In the genomic region with DNA sequence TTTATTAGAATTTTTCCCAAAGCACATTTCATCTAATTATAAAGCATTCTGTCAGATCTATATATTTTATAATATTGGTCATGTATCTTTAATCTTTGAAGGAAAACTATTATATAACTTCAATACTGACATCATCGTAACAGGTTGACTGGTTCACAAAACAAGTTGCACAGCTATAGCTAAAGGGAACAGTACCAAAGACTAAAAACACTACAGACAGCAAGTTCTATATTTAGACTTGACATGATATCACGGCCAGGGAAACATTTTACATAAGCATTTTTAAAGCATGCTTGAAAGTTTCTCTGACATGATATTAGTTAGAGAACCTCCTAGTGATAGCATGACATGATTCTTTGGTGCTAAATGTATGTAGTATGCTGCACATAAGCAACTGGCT, we compare ENCODE assay signal across 14 cellular contexts.
"Had no signal": no experiment of that assay in that cellular context is flagged by ENCODE, and none has a peak within 500 bp of the region (broad histone marks: within the 10 kb centered on the region; RNA-seq: fewer than 3 reads in every experiment).

No MANE protein-coding gene starts in this region.

- ATAC-seq: activated T-cell treated with anti-CD3 and anti-CD28 coated beads, Interleukin-2, amount 50 U/mL, for 72 hours had no signal

- H3K4me3 ChIP-seq: tibial artery had no signal

- DNase-seq: activated CD4-positive, alpha-beta T cell treated with anti-CD3 and anti-CD28 coated beads for 1 hour; activated CD8-positive, alpha-beta memory T cell treated with anti-CD3 and anti-CD28 coated beads for 24 hours; activated effector memory CD4-positive, alpha-beta T cell treated with anti-CD3 and anti-CD28 coated beads, Interleukin-2, amount 50 U/mL, for 16 hours; activated naive CD4-positive, alpha-beta T cell treated with anti-CD3 and anti-CD28 coated beads, Interleukin-2, amount 50 U/mL, for 16 hours; activated T-cell treated with anti-CD3 and anti-CD28 coated beads, Interleukin-2, amount 50 U/mL, for 72 hours; aorta; effector CD8-positive, alpha-beta T cell; hippocampal formation; islet precursor cell; occipital lobe; stimulated activated CD4-positive, alpha-beta T cell treated with anti-CD3 and anti-CD28 coated beads, Interleukin-2, amount 100 ng/mL, for 24 hours; stimulated activated naive CD4-positive, alpha-beta T cell treated with Interleukin-2 at 50 U/mL for 16 hours; tibial artery had no signal

- H3K9me3 ChIP-seq: tibial artery had no signal

- H3K27ac ChIP-seq: tibial artery, WERI-Rb-1 had no signal

- H3K27me3 ChIP-seq: tibial artery had no signal

- H3K36me3 ChIP-seq: tibial artery, WERI-Rb-1 had no signal

- H3K4me1 ChIP-seq: tibial artery had no signal
